ENCODE assay signal across 1 cellular context in genomic region chr3:152177757-152178156, GRCh38.
A peak's percentile ranks its signal among the peaks of the same experiment; 100 is the strongest.
TF ChIP-seq lines count a peak whose summit lies in the region.

No MANE protein-coding gene starts in this region.

TF ChIP-seq in IMR-90, 13 proteins besides CTCF, POLR2A, EP300 and RAD21:
- TF ChIP-seq MAZ (IDR thresholded peaks at IDR 0.05; ENCODE audit: borderline replicate concordance, low read depth, low read length) (no peak), CEBPB (IDR thresholded peaks at IDR 0.05; ENCODE audit: low read depth, low read length) (peak; percentile 81)
